ENCODE assay signal across 1 cellular context in the genomic region with DNA sequence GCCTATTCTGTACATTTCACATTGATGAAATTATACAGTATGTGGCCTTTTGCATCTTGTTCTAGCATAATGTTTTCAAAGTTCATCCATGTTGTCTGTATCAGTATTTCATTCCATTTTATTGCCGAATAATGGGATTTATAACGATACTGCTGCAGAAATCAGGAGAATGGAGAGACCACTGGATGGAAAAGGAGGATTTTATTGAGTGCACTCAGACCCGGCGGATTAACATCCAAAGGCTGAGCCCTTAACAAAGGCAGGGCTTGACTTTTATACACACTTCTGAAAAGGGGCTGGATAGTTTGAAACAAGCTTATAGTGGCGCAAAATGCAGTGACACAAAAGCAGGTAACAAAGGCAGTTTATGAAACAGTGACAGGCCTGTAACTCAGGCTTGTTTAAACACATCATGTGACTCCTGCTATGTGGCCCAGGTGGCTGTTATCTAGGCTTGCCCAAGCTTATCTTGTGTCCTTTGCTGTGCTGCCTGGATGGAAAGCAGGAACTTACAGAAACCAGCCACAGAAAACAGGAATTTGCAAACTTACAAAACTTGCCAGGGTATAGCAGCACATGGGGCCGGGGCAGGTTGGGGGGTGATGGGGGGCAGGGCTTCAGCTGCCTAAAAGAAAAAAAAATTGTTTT.
TF ChIP-seq lines count a peak whose summit lies in the region.

No MANE protein-coding gene starts in this region.

TF ChIP-seq in K562, 482 proteins besides CTCF, POLR2A, EP300 and RAD21 (continued from another document):
- TF ChIP-seq, protein P1, sequence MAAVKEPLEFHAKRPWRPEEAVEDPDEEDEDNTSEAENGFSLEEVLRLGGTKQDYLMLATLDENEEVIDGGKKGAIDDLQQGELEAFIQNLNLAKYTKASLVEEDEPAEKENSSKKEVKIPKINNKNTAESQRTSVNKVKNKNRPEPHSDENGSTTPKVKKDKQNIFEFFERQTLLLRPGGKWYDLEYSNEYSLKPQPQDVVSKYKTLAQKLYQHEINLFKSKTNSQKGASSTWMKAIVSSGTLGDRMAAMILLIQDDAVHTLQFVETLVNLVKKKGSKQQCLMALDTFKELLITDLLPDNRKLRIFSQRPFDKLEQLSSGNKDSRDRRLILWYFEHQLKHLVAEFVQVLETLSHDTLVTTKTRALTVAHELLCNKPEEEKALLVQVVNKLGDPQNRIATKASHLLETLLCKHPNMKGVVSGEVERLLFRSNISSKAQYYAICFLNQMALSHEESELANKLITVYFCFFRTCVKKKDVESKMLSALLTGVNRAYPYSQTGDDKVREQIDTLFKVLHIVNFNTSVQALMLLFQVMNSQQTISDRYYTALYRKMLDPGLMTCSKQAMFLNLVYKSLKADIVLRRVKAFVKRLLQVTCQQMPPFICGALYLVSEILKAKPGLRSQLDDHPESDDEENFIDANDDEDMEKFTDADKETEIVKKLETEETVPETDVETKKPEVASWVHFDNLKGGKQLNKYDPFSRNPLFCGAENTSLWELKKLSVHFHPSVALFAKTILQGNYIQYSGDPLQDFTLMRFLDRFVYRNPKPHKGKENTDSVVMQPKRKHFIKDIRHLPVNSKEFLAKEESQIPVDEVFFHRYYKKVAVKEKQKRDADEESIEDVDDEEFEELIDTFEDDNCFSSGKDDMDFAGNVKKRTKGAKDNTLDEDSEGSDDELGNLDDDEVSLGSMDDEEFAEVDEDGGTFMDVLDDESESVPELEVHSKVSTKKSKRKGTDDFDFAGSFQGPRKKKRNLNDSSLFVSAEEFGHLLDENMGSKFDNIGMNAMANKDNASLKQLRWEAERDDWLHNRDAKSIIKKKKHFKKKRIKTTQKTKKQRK (IDR thresholded peaks at IDR 0.05; ENCODE audit: borderline replicate concordance, low read depth, low read length), result peak; percentile 71; the same call in 1 of the 2 replicates
- 0 out of 2 replicates have a peak, but pooled peaks have one; percentile 31 for TF ChIP-seq ZNF445 (CRISPR knock-in tag; IDR thresholded peaks at IDR 0.05; ENCODE audit: low read depth)
- TF ChIP-seq CTBP1 (IDR thresholded peaks at IDR 0.05; ENCODE audit: borderline replicate concordance), result no peak
- TF ChIP-seq ZNF41 (CRISPR knock-in tag; conservative IDR thresholded peaks at IDR 0.05), result no peak
- TF ChIP-seq, protein P2, sequence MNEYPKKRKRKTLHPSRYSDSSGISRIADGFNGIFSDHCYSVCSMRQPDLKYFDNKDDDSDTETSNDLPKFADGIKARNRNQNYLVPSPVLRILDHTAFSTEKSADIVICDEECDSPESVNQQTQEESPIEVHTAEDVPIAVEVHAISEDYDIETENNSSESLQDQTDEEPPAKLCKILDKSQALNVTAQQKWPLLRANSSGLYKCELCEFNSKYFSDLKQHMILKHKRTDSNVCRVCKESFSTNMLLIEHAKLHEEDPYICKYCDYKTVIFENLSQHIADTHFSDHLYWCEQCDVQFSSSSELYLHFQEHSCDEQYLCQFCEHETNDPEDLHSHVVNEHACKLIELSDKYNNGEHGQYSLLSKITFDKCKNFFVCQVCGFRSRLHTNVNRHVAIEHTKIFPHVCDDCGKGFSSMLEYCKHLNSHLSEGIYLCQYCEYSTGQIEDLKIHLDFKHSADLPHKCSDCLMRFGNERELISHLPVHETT (CRISPR knock-in tag; conservative IDR thresholded peaks at IDR 0.05 in 1 of 2, IDR thresholded peaks at IDR 0.05 in 1 of 2), result no peak
- TF ChIP-seq TRIM28 (IDR thresholded peaks at IDR 0.05), result peak; percentile 98
- TF ChIP-seq NR4A1 (CRISPR knock-in tag; IDR thresholded peaks at IDR 0.05), result no peak
- TF ChIP-seq NR4A1 (tag; IDR thresholded peaks at IDR 0.05), result no peak
- TF ChIP-seq, protein P3, sequence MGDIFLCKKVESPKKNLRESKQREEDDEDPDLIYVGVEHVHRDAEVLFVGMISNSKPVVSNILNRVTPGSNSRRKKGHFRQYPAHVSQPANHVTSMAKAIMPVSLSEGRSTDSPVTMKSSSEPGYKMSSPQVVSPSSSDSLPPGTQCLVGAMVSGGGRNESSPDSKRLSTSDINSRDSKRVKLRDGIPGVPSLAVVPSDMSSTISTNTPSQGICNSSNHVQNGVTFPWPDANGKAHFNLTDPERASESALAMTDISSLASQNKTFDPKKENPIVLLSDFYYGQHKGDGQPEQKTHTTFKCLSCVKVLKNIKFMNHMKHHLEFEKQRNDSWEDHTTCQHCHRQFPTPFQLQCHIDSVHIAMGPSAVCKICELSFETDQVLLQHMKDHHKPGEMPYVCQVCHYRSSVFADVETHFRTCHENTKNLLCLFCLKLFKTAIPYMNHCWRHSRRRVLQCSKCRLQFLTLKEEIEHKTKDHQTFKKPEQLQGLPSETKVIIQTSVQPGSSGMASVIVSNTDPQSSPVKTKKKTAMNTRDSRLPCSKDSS (IDR thresholded peaks at IDR 0.05; ENCODE audit: low read depth, partially characterized antibody), result peak; percentile 96
- no peak for TF ChIP-seq MAFK (IDR thresholded peaks at IDR 0.05; ENCODE audit: low read length)
- TF ChIP-seq ADNP (tag; IDR thresholded peaks at IDR 0.05), result no peak
- TF ChIP-seq ZNF668 (CRISPR knock-in tag; IDR thresholded peaks at IDR 0.05), result no peak
- no peak for TF ChIP-seq ARNT (IDR thresholded peaks at IDR 0.05)
- TF ChIP-seq, protein P4, sequence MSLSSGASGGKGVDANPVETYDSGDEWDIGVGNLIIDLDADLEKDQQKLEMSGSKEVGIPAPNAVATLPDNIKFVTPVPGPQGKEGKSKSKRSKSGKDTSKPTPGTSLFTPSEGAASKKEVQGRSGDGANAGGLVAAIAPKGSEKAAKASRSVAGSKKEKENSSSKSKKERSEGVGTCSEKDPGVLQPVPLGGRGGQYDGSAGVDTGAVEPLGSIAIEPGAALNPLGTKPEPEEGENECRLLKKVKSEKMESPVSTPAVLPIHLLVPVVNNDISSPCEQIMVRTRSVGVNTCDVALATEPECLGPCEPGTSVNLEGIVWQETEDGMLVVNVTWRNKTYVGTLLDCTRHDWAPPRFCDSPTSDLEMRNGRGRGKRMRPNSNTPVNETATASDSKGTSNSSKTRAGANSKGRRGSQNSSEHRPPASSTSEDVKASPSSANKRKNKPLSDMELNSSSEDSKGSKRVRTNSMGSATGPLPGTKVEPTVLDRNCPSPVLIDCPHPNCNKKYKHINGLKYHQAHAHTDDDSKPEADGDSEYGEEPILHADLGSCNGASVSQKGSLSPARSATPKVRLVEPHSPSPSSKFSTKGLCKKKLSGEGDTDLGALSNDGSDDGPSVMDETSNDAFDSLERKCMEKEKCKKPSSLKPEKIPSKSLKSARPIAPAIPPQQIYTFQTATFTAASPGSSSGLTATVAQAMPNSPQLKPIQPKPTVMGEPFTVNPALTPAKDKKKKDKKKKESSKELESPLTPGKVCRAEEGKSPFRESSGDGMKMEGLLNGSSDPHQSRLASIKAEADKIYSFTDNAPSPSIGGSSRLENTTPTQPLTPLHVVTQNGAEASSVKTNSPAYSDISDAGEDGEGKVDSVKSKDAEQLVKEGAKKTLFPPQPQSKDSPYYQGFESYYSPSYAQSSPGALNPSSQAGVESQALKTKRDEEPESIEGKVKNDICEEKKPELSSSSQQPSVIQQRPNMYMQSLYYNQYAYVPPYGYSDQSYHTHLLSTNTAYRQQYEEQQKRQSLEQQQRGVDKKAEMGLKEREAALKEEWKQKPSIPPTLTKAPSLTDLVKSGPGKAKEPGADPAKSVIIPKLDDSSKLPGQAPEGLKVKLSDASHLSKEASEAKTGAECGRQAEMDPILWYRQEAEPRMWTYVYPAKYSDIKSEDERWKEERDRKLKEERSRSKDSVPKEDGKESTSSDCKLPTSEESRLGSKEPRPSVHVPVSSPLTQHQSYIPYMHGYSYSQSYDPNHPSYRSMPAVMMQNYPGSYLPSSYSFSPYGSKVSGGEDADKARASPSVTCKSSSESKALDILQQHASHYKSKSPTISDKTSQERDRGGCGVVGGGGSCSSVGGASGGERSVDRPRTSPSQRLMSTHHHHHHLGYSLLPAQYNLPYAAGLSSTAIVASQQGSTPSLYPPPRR (CRISPR knock-in tag; IDR thresholded peaks at IDR 0.05; ENCODE audit: borderline replicate concordance), result no peak
- TF ChIP-seq TCF3 (CRISPR knock-in tag; IDR thresholded peaks at IDR 0.05), result peak; percentile 18; the same call in 1 of the 2 replicates
- TF ChIP-seq YBX1 (IDR thresholded peaks at IDR 0.05), result no peak
- 0 out of 2 replicates have a peak, but pooled peaks have one; percentile 48 for TF ChIP-seq EHMT2 (IDR thresholded peaks at IDR 0.05)
- no peak for TF ChIP-seq STAT5B (CRISPR knock-in tag; IDR thresholded peaks at IDR 0.05)
- TF ChIP-seq ZNF133 (CRISPR knock-in tag; IDR thresholded peaks at IDR 0.05), result no peak
- no peak for TF ChIP-seq KDM2B (CRISPR knock-in tag; IDR thresholded peaks at IDR 0.05)
- no peak for TF ChIP-seq ETS2 (tag; IDR thresholded peaks at IDR 0.05; ENCODE audit: borderline replicate concordance, poor library complexity, severe bottlenecking)
- no peak for TF ChIP-seq ILK (tag; IDR thresholded peaks at IDR 0.05; ENCODE audit: borderline replicate concordance, low read depth)
- TF ChIP-seq JUNB (CRISPR knock-in tag; conservative IDR thresholded peaks at IDR 0.05), result 0 out of 2 replicates have a peak, but pooled peaks have one; percentile 8
- TF ChIP-seq, protein P5, sequence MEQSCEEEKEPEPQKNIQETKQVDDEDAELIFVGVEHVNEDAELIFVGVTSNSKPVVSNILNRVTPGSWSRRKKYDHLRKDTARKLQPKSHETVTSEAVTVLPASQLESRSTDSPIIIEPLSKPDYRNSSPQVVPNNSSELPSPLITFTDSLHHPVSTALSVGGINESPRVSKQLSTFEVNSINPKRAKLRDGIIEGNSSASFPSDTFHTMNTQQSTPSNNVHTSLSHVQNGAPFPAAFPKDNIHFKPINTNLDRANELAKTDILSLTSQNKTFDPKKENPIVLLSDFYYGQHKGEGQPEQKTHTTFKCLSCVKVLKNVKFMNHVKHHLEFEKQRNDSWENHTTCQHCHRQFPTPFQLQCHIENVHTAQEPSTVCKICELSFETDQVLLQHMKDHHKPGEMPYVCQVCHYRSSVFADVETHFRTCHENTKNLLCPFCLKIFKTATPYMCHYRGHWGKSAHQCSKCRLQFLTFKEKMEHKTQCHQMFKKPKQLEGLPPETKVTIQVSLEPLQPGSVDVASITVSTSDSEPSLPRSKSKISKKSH (CRISPR knock-in tag; IDR thresholded peaks at IDR 0.05), result peak; percentile 98
- TF ChIP-seq CBX5 (IDR thresholded peaks at IDR 0.05; ENCODE audit: borderline replicate concordance, low read depth), result peak; percentile 99
- TF ChIP-seq JUN (IDR thresholded peaks at IDR 0.05; ENCODE audit: borderline replicate concordance, low read depth, low read length), result peak; percentile 67; the same call in 1 of the 2 replicates
- no peak for TF ChIP-seq JUN (CRISPR knock-in tag; IDR thresholded peaks at IDR 0.05; ENCODE audit: borderline replicate concordance)
- TF ChIP-seq CBFA2T3 (IDR thresholded peaks at IDR 0.05), result 0 out of 2 replicates have a peak, but pooled peaks have one; percentile 34
- TF ChIP-seq CBFA2T2 (conservative IDR thresholded peaks at IDR 0.05), result 0 out of 2 replicates have a peak, but pooled peaks have one; percentile 10
- TF ChIP-seq XRCC3 (IDR thresholded peaks at IDR 0.05), result 0 out of 2 replicates have a peak, but pooled peaks have one; percentile 55
- TF ChIP-seq SPI1 (IDR thresholded peaks at IDR 0.05; ENCODE audit: borderline replicate concordance, low read depth, low read length), result no peak
- TF ChIP-seq RCOR1 (IDR thresholded peaks at IDR 0.05; ENCODE audit: borderline replicate concordance in 1 of 2, low read depth in 2 of 2, low read length in 2 of 2), result 0 out of 4 replicates have a peak, but pooled peaks of 1 of the 2 experiments have one; percentile 17
- peak; percentile 97 to 98 for TF ChIP-seq CBX3 (IDR thresholded peaks at IDR 0.05; ENCODE audit: borderline replicate concordance in 1 of 2, low read length in 2 of 2)
- no peak for TF ChIP-seq KLF6 (CRISPR knock-in tag; IDR thresholded peaks at IDR 0.05; ENCODE audit: borderline replicate concordance)
- TF ChIP-seq, protein P6, sequence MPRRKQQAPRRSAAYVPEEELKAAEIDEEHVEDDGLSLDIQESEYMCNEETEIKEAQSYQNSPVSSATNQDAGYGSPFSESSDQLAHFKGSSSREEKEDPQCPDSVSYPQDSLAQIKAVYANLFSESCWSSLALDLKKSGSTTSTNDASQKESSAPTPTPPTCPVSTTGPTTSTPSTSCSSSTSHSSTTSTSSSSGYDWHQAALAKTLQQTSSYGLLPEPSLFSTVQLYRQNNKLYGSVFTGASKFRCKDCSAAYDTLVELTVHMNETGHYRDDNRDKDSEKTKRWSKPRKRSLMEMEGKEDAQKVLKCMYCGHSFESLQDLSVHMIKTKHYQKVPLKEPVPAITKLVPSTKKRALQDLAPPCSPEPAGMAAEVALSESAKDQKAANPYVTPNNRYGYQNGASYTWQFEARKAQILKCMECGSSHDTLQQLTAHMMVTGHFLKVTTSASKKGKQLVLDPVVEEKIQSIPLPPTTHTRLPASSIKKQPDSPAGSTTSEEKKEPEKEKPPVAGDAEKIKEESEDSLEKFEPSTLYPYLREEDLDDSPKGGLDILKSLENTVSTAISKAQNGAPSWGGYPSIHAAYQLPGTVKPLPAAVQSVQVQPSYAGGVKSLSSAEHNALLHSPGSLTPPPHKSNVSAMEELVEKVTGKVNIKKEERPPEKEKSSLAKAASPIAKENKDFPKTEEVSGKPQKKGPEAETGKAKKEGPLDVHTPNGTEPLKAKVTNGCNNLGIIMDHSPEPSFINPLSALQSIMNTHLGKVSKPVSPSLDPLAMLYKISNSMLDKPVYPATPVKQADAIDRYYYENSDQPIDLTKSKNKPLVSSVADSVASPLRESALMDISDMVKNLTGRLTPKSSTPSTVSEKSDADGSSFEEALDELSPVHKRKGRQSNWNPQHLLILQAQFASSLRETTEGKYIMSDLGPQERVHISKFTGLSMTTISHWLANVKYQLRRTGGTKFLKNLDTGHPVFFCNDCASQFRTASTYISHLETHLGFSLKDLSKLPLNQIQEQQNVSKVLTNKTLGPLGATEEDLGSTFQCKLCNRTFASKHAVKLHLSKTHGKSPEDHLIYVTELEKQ (CRISPR knock-in tag; IDR thresholded peaks at IDR 0.05), result no peak
- TF ChIP-seq HLTF (IDR thresholded peaks at IDR 0.05), result peak; percentile 84; the same call in 1 of the 2 replicates
- TF ChIP-seq HMG20A (CRISPR knock-in tag; conservative IDR thresholded peaks at IDR 0.05), result no peak
- peak; percentile 56; the same call in 1 of the 2 replicates for TF ChIP-seq ZEB2 (IDR thresholded peaks at IDR 0.05)
- TF ChIP-seq SRSF1 (IDR thresholded peaks at IDR 0.05; ENCODE audit: low read depth, low read length), result no peak
- no peak for TF ChIP-seq ZNF778 (CRISPR knock-in tag; IDR thresholded peaks at IDR 0.05)
- TF ChIP-seq, protein P7, sequence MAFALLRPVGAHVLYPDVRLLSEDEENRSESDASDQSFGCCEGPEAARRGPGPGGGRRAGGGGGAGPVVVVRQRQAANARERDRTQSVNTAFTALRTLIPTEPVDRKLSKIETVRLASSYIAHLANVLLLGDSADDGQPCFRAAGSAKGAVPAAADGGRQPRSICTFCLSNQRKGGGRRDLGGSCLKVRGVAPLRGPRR (CRISPR knock-in tag; IDR thresholded peaks at IDR 0.05), result peak; percentile 67; the same call in 1 of the 2 replicates
- peak; percentile 95; the same call in 1 of the 2 replicates for TF ChIP-seq CBX1 (IDR thresholded peaks at IDR 0.05; ENCODE audit: low read depth)
- peak in 1 of 2 experiments; percentile 82; a peak in 3 of 4 replicates for TF ChIP-seq TRIM24 (IDR thresholded peaks at IDR 0.05)
- TF ChIP-seq, protein P8, sequence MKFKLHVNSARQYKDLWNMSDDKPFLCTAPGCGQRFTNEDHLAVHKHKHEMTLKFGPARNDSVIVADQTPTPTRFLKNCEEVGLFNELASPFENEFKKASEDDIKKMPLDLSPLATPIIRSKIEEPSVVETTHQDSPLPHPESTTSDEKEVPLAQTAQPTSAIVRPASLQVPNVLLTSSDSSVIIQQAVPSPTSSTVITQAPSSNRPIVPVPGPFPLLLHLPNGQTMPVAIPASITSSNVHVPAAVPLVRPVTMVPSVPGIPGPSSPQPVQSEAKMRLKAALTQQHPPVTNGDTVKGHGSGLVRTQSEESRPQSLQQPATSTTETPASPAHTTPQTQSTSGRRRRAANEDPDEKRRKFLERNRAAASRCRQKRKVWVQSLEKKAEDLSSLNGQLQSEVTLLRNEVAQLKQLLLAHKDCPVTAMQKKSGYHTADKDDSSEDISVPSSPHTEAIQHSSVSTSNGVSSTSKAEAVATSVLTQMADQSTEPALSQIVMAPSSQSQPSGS (CRISPR knock-in tag; IDR thresholded peaks at IDR 0.05), result no peak
